ENCODE assay signal across 1 cellular context in genomic region chr4:1883583-1883982, GRCh38.
TF ChIP-seq lines count a peak whose summit lies in the region.

No MANE protein-coding gene starts in this region.

TF ChIP-seq in K562, 482 proteins besides CTCF, POLR2A, EP300 and RAD21 (continued from another document and continues in another):
- no peak for TF ChIP-seq ID3 (CRISPR knock-in tag; IDR thresholded peaks at IDR 0.05)
- TF ChIP-seq ID3 (tag; IDR thresholded peaks at IDR 0.05): no peak
- no peak for TF ChIP-seq YBX1 (IDR thresholded peaks at IDR 0.05)
- no peak for TF ChIP-seq ZNF75A (CRISPR knock-in tag; IDR thresholded peaks at IDR 0.05)
- no peak for TF ChIP-seq FOSL1 (tag; conservative IDR thresholded peaks at IDR 0.05)
- no peak for TF ChIP-seq BCLAF1 (IDR thresholded peaks at IDR 0.05; ENCODE audit: borderline replicate concordance in 1 of 2, control insufficient read depth in 1 of 2, low read depth in 2 of 2, low read length in 1 of 2)
- no peak for TF ChIP-seq RBBP5 (IDR thresholded peaks at IDR 0.05; ENCODE audit: borderline replicate concordance, insufficient read depth, low read length, poor library complexity, severe bottlenecking)
- TF ChIP-seq ZNF398 (CRISPR knock-in tag; IDR thresholded peaks at IDR 0.05): no peak
- peak; percentile 54; the same call in 1 of the 2 replicates for TF ChIP-seq TFAP4 (CRISPR knock-in tag; IDR thresholded peaks at IDR 0.05; ENCODE audit: borderline replicate concordance)
- TF ChIP-seq GABPB1 (CRISPR knock-in tag; IDR thresholded peaks at IDR 0.05): no peak
- no peak for TF ChIP-seq RBM15 (IDR thresholded peaks at IDR 0.05; ENCODE audit: insufficient read depth, low read length)
- no peak for TF ChIP-seq ZNF445 (CRISPR knock-in tag; IDR thresholded peaks at IDR 0.05; ENCODE audit: low read depth)
- TF ChIP-seq U2AF2 (optimal IDR thresholded peaks at IDR 0.05; ENCODE audit: low read depth, low read length): no peak
- no peak for TF ChIP-seq CREM (IDR thresholded peaks at IDR 0.05; ENCODE audit: low read depth)
- TF ChIP-seq RBM17 (IDR thresholded peaks at IDR 0.05; ENCODE audit: borderline replicate concordance, low read depth, low read length): no peak
- no peak for TF ChIP-seq SMARCB1 (IDR thresholded peaks at IDR 0.05; ENCODE audit: insufficient read length, low read depth)
- no peak for TF ChIP-seq TCF7L2 (IDR thresholded peaks at IDR 0.05; ENCODE audit: low read depth, low read length)
- TF ChIP-seq BCOR (IDR thresholded peaks at IDR 0.05): no peak
- TF ChIP-seq LEF1 (IDR thresholded peaks at IDR 0.05): no peak
- no peak for TF ChIP-seq POLR3G (IDR thresholded peaks at IDR 0.05; ENCODE audit: extremely low read depth, insufficient read length, insufficient replicate concordance)
- no peak for TF ChIP-seq MTF1 (CRISPR knock-in tag; IDR thresholded peaks at IDR 0.05; ENCODE audit: borderline replicate concordance)
- TF ChIP-seq ZBTB9 (CRISPR knock-in tag; IDR thresholded peaks at IDR 0.05): no peak
- no peak for TF ChIP-seq STAT6 (CRISPR knock-in tag; IDR thresholded peaks at IDR 0.05)
- no peak for TF ChIP-seq ARHGAP35 (IDR thresholded peaks at IDR 0.05; ENCODE audit: partially characterized antibody)
- no peak for TF ChIP-seq CC2D1A (IDR thresholded peaks at IDR 0.05)
- TF ChIP-seq ZNF699 (CRISPR knock-in tag; IDR thresholded peaks at IDR 0.05; ENCODE audit: insufficient replicate concordance): no peak
- no peak for TF ChIP-seq ZNF12 (CRISPR knock-in tag; IDR thresholded peaks at IDR 0.05)
- no peak for TF ChIP-seq TAF15 (IDR thresholded peaks at IDR 0.05; ENCODE audit: low read depth, low read length)
- TF ChIP-seq SP2 (IDR thresholded peaks at IDR 0.05; ENCODE audit: extremely low read depth, low read depth, low read length, poor library complexity, severe bottlenecking): no peak
- TF ChIP-seq NEUROD1 (IDR thresholded peaks at IDR 0.05; ENCODE audit: borderline replicate concordance, low read depth, low read length, partially characterized antibody): no peak
- 0 out of 2 replicates have a peak, but pooled peaks have one; percentile 15 for TF ChIP-seq ZNF592 (IDR thresholded peaks at IDR 0.05)
- no peak for TF ChIP-seq MAFF (IDR thresholded peaks at IDR 0.05; ENCODE audit: low read length)
- TF ChIP-seq GMEB1 (CRISPR knock-in tag; IDR thresholded peaks at IDR 0.05): no peak
- TF ChIP-seq NFE2 (IDR thresholded peaks at IDR 0.05; ENCODE audit: low read depth): no peak
- no peak for TF ChIP-seq MBD1 (CRISPR knock-in tag; IDR thresholded peaks at IDR 0.05)
- TF ChIP-seq ELF2 (CRISPR knock-in tag; IDR thresholded peaks at IDR 0.05): no peak
- no peak for TF ChIP-seq ZSCAN29 (IDR thresholded peaks at IDR 0.05)
- TF ChIP-seq SMAD1 (IDR thresholded peaks at IDR 0.05; ENCODE audit: low read depth, low read length, partially characterized antibody): no peak
- peak; percentile 84 for TF ChIP-seq CBFA2T3 (IDR thresholded peaks at IDR 0.05)
- TF ChIP-seq E2F1 (CRISPR knock-in tag; IDR thresholded peaks at IDR 0.05): no peak
- no peak for TF ChIP-seq TBP (optimal IDR thresholded peaks at IDR 0.05; ENCODE audit: low read depth, low read length)
- no peak for TF ChIP-seq ZNF134 (CRISPR knock-in tag; conservative IDR thresholded peaks at IDR 0.05)
- TF ChIP-seq TRIM24 (IDR thresholded peaks at IDR 0.05): peak; percentile 7 to 46; a peak in 1 of 4 replicates
- no peak for TF ChIP-seq ZC3H11A (IDR thresholded peaks at IDR 0.05; ENCODE audit: low read depth, low read length)
- peak; percentile 77 for TF ChIP-seq CBFA2T2 (conservative IDR thresholded peaks at IDR 0.05)
- TF ChIP-seq TEAD4 (IDR thresholded peaks at IDR 0.05; ENCODE audit: low read length): peak; percentile 69; the same call in 1 of the 2 replicates
- TF ChIP-seq TEAD4 (CRISPR knock-in tag; IDR thresholded peaks at IDR 0.05; ENCODE audit: borderline replicate concordance): no peak
- no peak for TF ChIP-seq SRSF3 (IDR thresholded peaks at IDR 0.05; ENCODE audit: insufficient read depth, low read length)
- no peak for TF ChIP-seq MTA2 (IDR thresholded peaks at IDR 0.05; ENCODE audit: low read depth)
